Comparison of ENCODE assay signal across 1 cellular context in the genomic region with DNA sequence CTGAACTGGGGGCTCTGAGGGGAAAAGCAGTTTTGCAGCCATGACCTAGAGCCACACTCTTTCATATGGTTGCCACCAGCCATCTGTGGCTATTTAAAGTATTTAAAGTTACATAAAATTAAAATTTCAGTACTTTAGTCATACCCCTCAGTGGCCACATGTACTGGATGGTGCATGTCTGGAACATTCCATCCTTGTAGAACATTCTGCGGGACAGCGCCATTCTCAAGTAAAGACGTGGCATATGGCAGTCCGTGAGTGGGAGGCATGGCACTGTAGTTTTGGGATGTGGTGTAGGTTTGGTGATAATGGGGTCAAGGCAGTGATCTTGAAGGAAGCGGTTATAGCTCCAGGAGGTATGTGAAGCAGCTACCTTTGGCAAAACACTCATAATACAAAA.
TF ChIP-seq lines count a peak whose summit lies in the region.

No MANE protein-coding gene starts in this region.

TF ChIP-seq in IMR-90, 13 proteins besides CTCF, POLR2A, EP300 and RAD21 (continued from another document):
- TF ChIP-seq, protein P1, sequence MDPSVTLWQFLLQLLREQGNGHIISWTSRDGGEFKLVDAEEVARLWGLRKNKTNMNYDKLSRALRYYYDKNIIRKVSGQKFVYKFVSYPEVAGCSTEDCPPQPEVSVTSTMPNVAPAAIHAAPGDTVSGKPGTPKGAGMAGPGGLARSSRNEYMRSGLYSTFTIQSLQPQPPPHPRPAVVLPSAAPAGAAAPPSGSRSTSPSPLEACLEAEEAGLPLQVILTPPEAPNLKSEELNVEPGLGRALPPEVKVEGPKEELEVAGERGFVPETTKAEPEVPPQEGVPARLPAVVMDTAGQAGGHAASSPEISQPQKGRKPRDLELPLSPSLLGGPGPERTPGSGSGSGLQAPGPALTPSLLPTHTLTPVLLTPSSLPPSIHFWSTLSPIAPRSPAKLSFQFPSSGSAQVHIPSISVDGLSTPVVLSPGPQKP (IDR thresholded peaks at IDR 0.05; ENCODE audit: borderline replicate concordance, low read depth, low read length) = no peak
